In genomic region chr17:58764373-58764772, GRCh38 we compare ENCODE assay signal across 17 cellular contexts. TPM values are rescaled to one million over a fixed set of nuclear protein-coding genes. Genes with fewer than 3 reads are reported as not detected.
"Had no signal": no experiment of that assay in that cellular context is flagged by ENCODE, and none has a peak within 500 bp of the region (broad histone marks: within the 10 kb centered on the region; RNA-seq: fewer than 3 reads in every experiment).

No MANE protein-coding gene starts in this region.

- H3K4me1 ChIP-seq: gastrocnemius medialis, neural progenitor cell, parathyroid adenoma, stomach had no signal

- ATAC-seq: gastrocnemius medialis, WTC11 had no signal

- H3K4me1 Mint-ChIP-seq: activated CD4-positive, alpha-beta T cell treated with anti-CD3 and anti-CD28 coated beads, Interleukin-2, amount 10 ng/mL, durations not matched to agents 24 days and 14 days; activated naive CD4-positive, alpha-beta T cell treated with anti-CD3 and anti-CD28 coated beads, Interleukin-2, amount 50 U/mL, for 24 hours; central memory CD8-positive, alpha-beta T cell; mesothelial cell of epicardium; WTC11 had no signal

- H3K36me3 Mint-ChIP-seq: activated naive CD4-positive, alpha-beta T cell treated with anti-CD3 and anti-CD28 coated beads, Interleukin-2, amount 50 U/mL, for 24 hours; mesothelial cell of epicardium; WTC11 had no signal

- H3K4me3 Mint-ChIP-seq: activated CD4-positive, alpha-beta T cell treated with anti-CD3 and anti-CD28 coated beads, Interleukin-2, amount 10 ng/mL, durations not matched to agents 24 days and 14 days; activated naive CD4-positive, alpha-beta T cell treated with anti-CD3 and anti-CD28 coated beads, Interleukin-2, amount 50 U/mL, for 24 hours; brain; central memory CD8-positive, alpha-beta T cell; mesothelial cell of epicardium; neural progenitor cell; WTC11 had no signal

- H3K4me2 ChIP-seq: neural progenitor cell had no signal

- H3K9ac ChIP-seq: neural progenitor cell, parathyroid adenoma had no signal

- H3K27ac Mint-ChIP-seq: activated CD4-positive, alpha-beta T cell treated with anti-CD3 and anti-CD28 coated beads, Interleukin-2, amount 10 ng/mL, durations not matched to agents 24 days and 14 days; activated naive CD4-positive, alpha-beta T cell treated with anti-CD3 and anti-CD28 coated beads, Interleukin-2, amount 50 U/mL, for 24 hours; brain; mesothelial cell of epicardium; neural progenitor cell; WTC11 had no signal

- H3K27me3 ChIP-seq: neural progenitor cell had no signal

- H3K4me3 ChIP-seq: gastrocnemius medialis, neural progenitor cell, skin epidermis, stomach, thoracic aorta had no signal

- H2AFZ ChIP-seq: neural progenitor cell, parathyroid adenoma had no signal

- H3K36me3 ChIP-seq: gastrocnemius medialis, neural progenitor cell, stomach, thoracic aorta had no signal

- H3K27ac ChIP-seq: gastrocnemius medialis, neural progenitor cell, parathyroid adenoma, skin epidermis, stomach, thoracic aorta had no signal

- H3K9me3 ChIP-seq: gastrocnemius medialis, stomach, thoracic aorta had no signal

- DNase-seq: activated CD4-positive, alpha-beta T cell treated with anti-CD3 and anti-CD28 coated beads, Interleukin-2, amount 10 ng/mL, durations not matched to agents 24 days and 14 days; amniotic stem cell; effector memory CD4-positive, alpha-beta T cell; gastrocnemius medialis; islet precursor cell; retina; stimulated activated CD4-positive, alpha-beta T cell treated with anti-CD3 and anti-CD28 coated beads, Interleukin-4, amount 100 ng/mL, for 4 hours; stomach had no signal

- H3K9me3 Mint-ChIP-seq: activated CD4-positive, alpha-beta T cell treated with anti-CD3 and anti-CD28 coated beads, Interleukin-2, amount 10 ng/mL, durations not matched to agents 24 days and 14 days; activated naive CD4-positive, alpha-beta T cell treated with anti-CD3 and anti-CD28 coated beads, Interleukin-2, amount 50 U/mL, for 24 hours; central memory CD8-positive, alpha-beta T cell; mesothelial cell of epicardium; neural progenitor cell; WTC11 had no signal

- H3K27me3 Mint-ChIP-seq: brain had no signal

RNA-seq across cellular contexts. Expression of gene PPM1E, which starts 8.7 kb away (rescaled TPM):
- total RNA-seq: thoracic aorta had no signal
